ENCODE assay signal across 1 cellular context in genomic region chr17:44926841-44927525, GRCh38.
TF ChIP-seq lines count a peak whose summit lies in the region.

No MANE protein-coding gene starts in this region.

TF ChIP-seq in IMR-90, 13 proteins besides CTCF, POLR2A, EP300 and RAD21:
- TF ChIP-seq FOS (IDR thresholded peaks at IDR 0.05; ENCODE audit: low read depth, low read length) (no peak), BHLHE40 (IDR thresholded peaks at IDR 0.05; ENCODE audit: low read depth, low read length) (no peak), RCOR1 (IDR thresholded peaks at IDR 0.05; ENCODE audit: insufficient replicate concordance, low read length) (no peak), MAZ (IDR thresholded peaks at IDR 0.05; ENCODE audit: borderline replicate concordance, low read depth, low read length) (no peak), NFE2L2 (IDR thresholded peaks at IDR 0.05; ENCODE audit: low read depth, low read length) (no peak), MAFK (IDR thresholded peaks at IDR 0.05; ENCODE audit: low read depth, low read length) (no peak), CHD1 (IDR thresholded peaks at IDR 0.05; ENCODE audit: low read depth, low read length) (no peak), MXI1 (IDR thresholded peaks at IDR 0.05; ENCODE audit: borderline replicate concordance, low read depth, low read length) (no peak), RFX5 (IDR thresholded peaks at IDR 0.05; ENCODE audit: low read depth, low read length) (no peak), SMC3 (IDR thresholded peaks at IDR 0.05; ENCODE audit: low read depth, low read length) (no peak)
- TF ChIP-seq, protein P1, sequence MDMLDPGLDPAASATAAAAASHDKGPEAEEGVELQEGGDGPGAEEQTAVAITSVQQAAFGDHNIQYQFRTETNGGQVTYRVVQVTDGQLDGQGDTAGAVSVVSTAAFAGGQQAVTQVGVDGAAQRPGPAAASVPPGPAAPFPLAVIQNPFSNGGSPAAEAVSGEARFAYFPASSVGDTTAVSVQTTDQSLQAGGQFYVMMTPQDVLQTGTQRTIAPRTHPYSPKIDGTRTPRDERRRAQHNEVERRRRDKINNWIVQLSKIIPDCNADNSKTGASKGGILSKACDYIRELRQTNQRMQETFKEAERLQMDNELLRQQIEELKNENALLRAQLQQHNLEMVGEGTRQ (IDR thresholded peaks at IDR 0.05; ENCODE audit: low read depth, low read length): no peak
TF ChIP-seq in IMR-90: peak in this region for 0.
